In genomic region chr11:125251956-125252355, GRCh38 we compare ENCODE assay signal across 1 cellular context.
TF ChIP-seq lines count a peak whose summit lies in the region.

No MANE protein-coding gene starts in this region.

TF ChIP-seq in IMR-90, 13 proteins besides CTCF, POLR2A, EP300 and RAD21 (continued from another document):
- TF ChIP-seq RFX5 (IDR thresholded peaks at IDR 0.05; ENCODE audit: low read depth, low read length), result no peak
- TF ChIP-seq SMC3 (IDR thresholded peaks at IDR 0.05; ENCODE audit: low read depth, low read length), result no peak
